8 cellular contexts compared by ENCODE assay signal in genomic region chr4:74794341-74794801, GRCh38. TPM values are rescaled to one million over a fixed set of nuclear protein-coding genes. Genes with fewer than 3 reads are reported as not detected.
DNase-seq lines count a peak whose midpoint lies in the region; ATAC-seq and TF ChIP-seq lines count a peak whose summit lies in the region.

TSS of gene BTC (minus strand) at chr4:74794523. CDS start at chr4:74794325, 198 bp downstream.

- TF ChIP-seq CTCF in GM12875 (IDR thresholded peaks at IDR 0.05; ENCODE audit: borderline replicate concordance, insufficient read depth, low read depth, low read length) (peak; percentile 20; the same call in 1 of the 2 replicates), right lobe of liver (IDR thresholded peaks at IDR 0.05) (peak; percentile 41 to 52 (median 46))

- TF ChIP-seq POLR2A in right lobe of liver (IDR thresholded peaks at IDR 0.05): peak; percentile 37

- H3K4me3 ChIP-seq in GM12875 (ENCODE audit: low read depth, low read length) (no peak within 1 kb of the TSS), right lobe of liver (peak within 1 kb of the TSS; percentile 39 to 91 (median 83))

- H3K36me3 ChIP-seq in right lobe of liver: no peaks in the 10 kb centered on the region

- 0% methylated on average over 6 of the region's 22 CpGs for WGBS in right lobe of liver (ENCODE audit: insufficient coverage, low coverage, low lambda C conversion rate, missing lambda C conversion rate)

- H3K27ac ChIP-seq in right lobe of liver: peak within 1 kb of the TSS; percentile 73 to 97 (median 91)

- H3K9me3 ChIP-seq in right lobe of liver: peaks cover 0 to 2% (median 0%) of the 10 kb centered on the region in 4 donors

- H3K4me1 ChIP-seq in right lobe of liver: peaks cover 0 to 3% (median 0%) of the 10 kb centered on the region in 4 donors

- peak; percentile 88 to 95 (median 92) for ATAC-seq in right lobe of liver
- no peak for ATAC-seq in GM21786 (IDR thresholded peaks at IDR 0.05; ENCODE audit: unreplicated experiment)

- DNase-seq in 8988T (peak; percentile 43), NCI-H748 (lab: John Stamatoyannopoulos, UW; ENCODE audit: unreplicated experiment) (peak; percentile 42), dermis blood vessel endothelial cell (peak; percentile 24), right lobe of liver (peak; percentile 71 to 83 (median 73)), ureter (ENCODE audit: low spot score) (peak; percentile 83)
- DNase-seq in stimulated activated CD4-positive, alpha-beta T cell treated with anti-CD3 and anti-CD28 coated beads, Interleukin-1b, Interleukin-23, amount 100 ng/mL, for 48 hours: no peak

- intact Hi-C loops in right lobe of liver (cut with DNase I): no loop called here

- no peaks in the 10 kb centered on the region for H3K27me3 ChIP-seq in right lobe of liver

RNA-seq across cellular contexts. Expression of gene BTC, which starts in this region (rescaled TPM):
- total RNA-seq in dermis blood vessel endothelial cell: 0.17 and 0.28 TPM in 2 replicates
- total RNA-seq in right lobe of liver: under 1 TPM; 0.26 to 0.95 (median 0.49) TPM
- 8.3 TPM for total RNA-seq in ureter

Comparison
In these comparisons a context has a peak if more than half of its experiments do, and no peak if none do; other contexts are left out.
1. Peak in DNase-seq in dermis blood vessel endothelial cell; RNA of the gene not detected or under 1 TPM.
2. Peak in DNase-seq, ATAC-seq, H3K4me3 ChIP-seq and H3K27ac ChIP-seq in right lobe of liver; RNA of the gene not detected or under 1 TPM.